ENCODE assay signal across 27 cellular contexts in the genomic region with DNA sequence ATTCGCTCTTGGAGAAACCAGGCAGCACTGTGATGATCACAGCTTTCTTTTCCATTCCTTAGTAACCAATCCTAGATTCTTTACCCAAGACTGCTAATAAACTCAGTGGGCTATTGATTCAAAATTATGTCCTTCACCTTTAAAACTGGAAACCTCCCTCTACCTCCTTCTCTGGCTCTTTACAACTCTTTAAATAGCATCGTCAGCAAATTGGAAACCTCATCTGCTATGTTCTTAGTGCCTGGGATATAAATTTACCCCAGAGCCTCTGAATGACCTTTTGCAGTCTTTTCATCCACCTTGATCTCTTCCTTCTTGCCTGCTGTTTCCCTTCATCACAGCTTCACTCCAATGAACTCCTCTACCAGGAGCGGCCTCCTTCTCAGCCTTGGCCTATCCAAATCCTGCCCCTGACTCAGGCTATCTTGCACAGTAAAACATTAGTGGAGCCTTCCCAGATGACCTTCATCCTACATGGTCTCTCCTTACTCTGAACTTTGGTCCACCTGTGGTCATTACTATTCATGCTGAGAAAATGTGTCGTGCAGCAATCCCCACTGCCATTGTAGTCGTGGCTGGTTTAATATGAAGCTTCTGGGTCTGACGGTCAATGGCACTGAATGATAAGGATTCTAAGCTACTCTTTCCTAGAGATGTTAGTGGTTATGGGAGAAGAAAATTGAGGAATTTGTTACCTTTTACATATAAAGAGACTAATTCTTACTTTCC.
"Had no signal": no experiment of that assay in that cellular context is flagged by ENCODE, and none has a peak within 500 bp of the region (broad histone marks: within the 10 kb centered on the region; RNA-seq: fewer than 3 reads in every experiment).

No MANE protein-coding gene starts in this region.

- DNase-seq: hippocampal formation; left colon; left lung; lower lobe of right lung; mammary epithelial cell; mesendoderm; naive B cell; natural killer cell; ovary; stimulated activated CD4-positive, alpha-beta T cell treated with anti-CD3 and anti-CD28 coated beads, Interleukin-12 subunit alpha, Interleukin-12 subunit beta, amount 100 ng/mL, for 4 hours; stimulated activated CD4-positive, alpha-beta T cell treated with anti-CD3 and anti-CD28 coated beads, Interleukin-15, amount 100 ng/mL, for 24 hours; stimulated activated CD4-positive, alpha-beta T cell treated with anti-CD3 and anti-CD28 coated beads, Interleukin-2, amount 100 ng/mL, for 24 hours; stimulated activated CD4-positive, alpha-beta T cell treated with anti-CD3 and anti-CD28 coated beads, Interleukin-4, amount 100 ng/mL, for 1 hour; stimulated activated naive B cell treated with anti-CD40 and anti-IgM and Interleukin-4, amounts not matched to agents 10 μg/mL and 1 μg/mL and 100 μg/mL, for 72 hours; stimulated activated naive CD8-positive, alpha-beta T cell treated with anti-CD3 and anti-CD28 coated beads, Interleukin-15, Interleukin-2, amounts not matched to agents 100 U/mL and 50 U/mL, for 24 hours; stomach; testis; thyroid gland; trophoblast cell; upper lobe of right lung had no signal

- H3K27ac Mint-ChIP-seq: mesothelial cell of epicardium; naive B cell; natural killer cell; progenitor cell of endocrine pancreas; stimulated activated naive B cell treated with anti-CD40 and anti-IgM and Interleukin-4, amounts not matched to agents 10 μg/mL and 1 μg/mL and 100 μg/mL, for 72 hours had no signal

- H3K9me3 ChIP-seq: left lung, lower lobe of right lung, ovary, right atrium auricular region, stomach, testis, thyroid gland, upper lobe of right lung had no signal

- H3K27me3 ChIP-seq: left lung, ovary, right atrium auricular region, stomach, testis, thyroid gland, upper lobe of right lung had no signal

- H3K4me1 ChIP-seq: left lung, lower lobe of right lung, testis, thyroid gland had no signal

- H3K36me3 ChIP-seq: ovary, right atrium auricular region, thyroid gland had no signal

- ATAC-seq: left colon; left lung; lower lobe of right lung; natural killer cell; sciatic nerve; stimulated activated naive B cell treated with anti-CD40 and anti-IgM and Interleukin-4, amounts not matched to agents 10 μg/mL and 1 μg/mL and 100 μg/mL, for 72 hours; stimulated activated naive CD8-positive, alpha-beta T cell treated with anti-CD3 and anti-CD28 coated beads, Interleukin-15, Interleukin-2, amounts not matched to agents 100 U/mL and 50 U/mL, for 24 hours; upper lobe of right lung had no signal

- H3K27ac ChIP-seq: left lung, lower lobe of right lung, ovary, right atrium auricular region, skin epidermis, stomach, testis, thyroid gland, upper lobe of right lung had no signal

- FAIRE-seq: keratinocyte, urothelium cell line had no signal

- H3K4me1 Mint-ChIP-seq: natural killer cell had no signal

- H3K4me3 ChIP-seq: left lung, lower lobe of right lung, ovary, right atrium auricular region, skin epidermis, stomach, testis, thyroid gland, upper lobe of right lung had no signal

- H3K4me3 Mint-ChIP-seq: mesothelial cell of epicardium; naive B cell; natural killer cell; stimulated activated naive B cell treated with anti-CD40 and anti-IgM and Interleukin-4, amounts not matched to agents 10 μg/mL and 1 μg/mL and 100 μg/mL, for 72 hours had no signal

- H3K27me3 Mint-ChIP-seq: naive B cell; progenitor cell of endocrine pancreas; stimulated activated naive B cell treated with anti-CD40 and anti-IgM and Interleukin-4, amounts not matched to agents 10 μg/mL and 1 μg/mL and 100 μg/mL, for 72 hours had no signal

- H3K9me3 Mint-ChIP-seq: mesothelial cell of epicardium; naive B cell; natural killer cell; stimulated activated naive B cell treated with anti-CD40 and anti-IgM and Interleukin-4, amounts not matched to agents 10 μg/mL and 1 μg/mL and 100 μg/mL, for 72 hours had no signal
